Comparison of ENCODE assay signal across 8 cellular contexts in genomic region chr17:18026408-18026776, GRCh38. TPM values are rescaled to one million over a fixed set of nuclear protein-coding genes. Genes with fewer than 3 reads are reported as not detected.
A peak's percentile ranks its signal among the peaks of the same experiment; 100 is the strongest.
DNase-seq lines count a peak whose midpoint lies in the region; ATAC-seq and TF ChIP-seq lines count a peak whose summit lies in the region.

No MANE protein-coding gene starts in this region.

- H2AK5ac ChIP-seq in trophoblast cell (ENCODE audit: low read length), result no peak overlapping the region

- H2BK5ac ChIP-seq in trophoblast cell (ENCODE audit: low read depth, low read length, poor library complexity), result no peak overlapping the region

- no peaks in the 10 kb centered on the region for H4K20me1 ChIP-seq in MM.1S (ENCODE audit: insufficient read depth, low read length)

- no peak overlapping the region for H3K18ac ChIP-seq in trophoblast cell (ENCODE audit: low read length)

- TF ChIP-seq POLR2A in suprapubic skin (IDR thresholded peaks at IDR 0.05), result no peak

- H3K14ac ChIP-seq in trophoblast cell (ENCODE audit: low read length), result no peak overlapping the region

- H3K4me1 ChIP-seq in trophoblast cell (ENCODE audit: control insufficient read depth in 1 of 2, insufficient read depth in 2 of 2, low read length in 2 of 2) (peaks cover 8 to 12% of the 10 kb centered on the region in 2 experiments), MM.1S (ENCODE audit: low read length) (no peaks in the 10 kb centered on the region), suprapubic skin (peaks cover 30% of the 10 kb centered on the region)

- peak overlapping the region; percentile 7 for H4K91ac ChIP-seq in trophoblast cell (ENCODE audit: low read depth, low read length)

- no peak overlapping the region for H4K12ac ChIP-seq in trophoblast cell (ENCODE audit: low read depth, low read length)

- no peak for TF ChIP-seq EP300 in suprapubic skin (IDR thresholded peaks at IDR 0.05)

- no peaks in the 10 kb centered on the region for H3F3A ChIP-seq in MM.1S (ENCODE audit: insufficient read depth, low read length)

- peaks cover 8 to 11% of the 10 kb centered on the region in 2 experiments for H3K36me3 ChIP-seq in trophoblast cell (ENCODE audit: control insufficient read depth in 1 of 2, insufficient read depth in 2 of 2, low read length in 2 of 2)
- H3K36me3 ChIP-seq in MM.1S (replicated peaks; ENCODE audit: insufficient read depth, low read length), result no peaks in the 10 kb centered on the region
- peaks cover 15% of the 10 kb centered on the region for H3K36me3 ChIP-seq in suprapubic skin

- H3K27me3 ChIP-seq in trophoblast cell (ENCODE audit: insufficient read depth, low read length) (no peaks in the 10 kb centered on the region), MM.1S (replicated peaks; ENCODE audit: insufficient read depth, low read length) (no peaks in the 10 kb centered on the region), suprapubic skin (no peaks in the 10 kb centered on the region)

- H3K4me2 ChIP-seq in trophoblast cell (ENCODE audit: low read length) (no peak overlapping the region), MM.1S (ENCODE audit: low read depth, low read length) (no peak overlapping the region)

- in situ Hi-C loops in ACHN (cut with HindIII; ENCODE audit: low pct_ligation_motif_present, low pct_unique_long_range_greater_than_20kb, low sequenced_read_pairs), result no loop called here

- no peak for TF ChIP-seq CTCF in MM.1S (IDR thresholded peaks at IDR 0.05; ENCODE audit: low read length)
- TF ChIP-seq CTCF in suprapubic skin (IDR thresholded peaks at IDR 0.05), result no peak

- H3K27ac ChIP-seq in trophoblast cell (ENCODE audit: low read depth, low read length) (no peak overlapping the region), MM.1S (ENCODE audit: low read length) (no peak overlapping the region), suprapubic skin (no peak overlapping the region)

- WGBS in trophoblast cell (ENCODE audit: extremely low coverage, insufficient coverage, insufficient read length), result no CpG with 5 or more reads among the region's 5 CpGs
- 30% methylated on average over 5 of the region's 5 CpGs for WGBS in suprapubic skin

- H3K79me1 ChIP-seq in trophoblast cell (ENCODE audit: low read length), result no peaks in the 10 kb centered on the region

- peaks cover 2% of the 10 kb centered on the region for H3K79me2 ChIP-seq in trophoblast cell (ENCODE audit: control insufficient read depth, insufficient read depth, low read length, poor library complexity)
- H3K79me2 ChIP-seq in MM.1S (ENCODE audit: low read length), result peaks cover 7% of the 10 kb centered on the region; the same call in 1 of the 2 replicates

- no peak overlapping the region for H2BK120ac ChIP-seq in trophoblast cell (ENCODE audit: insufficient read depth, low read length, poor library complexity)

- no peak overlapping the region for H3K4me3 ChIP-seq in trophoblast cell (ENCODE audit: low read depth, low read length)
- H3K4me3 ChIP-seq in MM.1S (ENCODE audit: low read length), result no peak overlapping the region
- H3K4me3 ChIP-seq in suprapubic skin, result no peak overlapping the region

- H2AFZ ChIP-seq in trophoblast cell (ENCODE audit: insufficient read depth, low read length, poor library complexity) (no peak overlapping the region), MM.1S (ENCODE audit: low read length) (no peak overlapping the region)

- no peaks in the 10 kb centered on the region for H3K9me2 ChIP-seq in MM.1S (replicated peaks; ENCODE audit: insufficient read depth, low read length)

- no peak overlapping the region for H2BK12ac ChIP-seq in trophoblast cell (ENCODE audit: low read length)

- no peak overlapping the region for H3K23ac ChIP-seq in trophoblast cell (ENCODE audit: low read length)

- peak; percentile 87 for DNase-seq in ELR (ENCODE audit: low read depth)
- DNase-seq in NCI-H69 (lab: John Stamatoyannopoulos, UW), result peak; percentile 92
- peak; percentile 23 to 32 for DNase-seq in trophoblast cell
- no peak for DNase-seq in MM.1S
- no peak for DNase-seq in suprapubic skin (ENCODE audit: low spot score in 2 of 2)
- DNase-seq in ACHN, result no peak

- H3K9ac ChIP-seq in trophoblast cell (ENCODE audit: low read length) (no peak overlapping the region), MM.1S (ENCODE audit: low read length) (no peak overlapping the region)

- H3K9me3 ChIP-seq in trophoblast cell (ENCODE audit: insufficient read depth, low read depth, low read length) (no peaks in the 10 kb centered on the region), MM.1S (replicated peaks; ENCODE audit: insufficient read depth, low read length) (no peaks in the 10 kb centered on the region), suprapubic skin (no peaks in the 10 kb centered on the region)

- no peak overlapping the region for H4K8ac ChIP-seq in trophoblast cell (ENCODE audit: low read depth, low read length)

- peak; percentile 64 for ATAC-seq in esophagus mucosa
- no peak for ATAC-seq in HG02763 (IDR thresholded peaks at IDR 0.05; ENCODE audit: unreplicated experiment)

- H3K4ac ChIP-seq in trophoblast cell (ENCODE audit: low read depth, low read length), result no peak overlapping the region

RNA-seq across cellular contexts. Expression of gene ATPAF2, which starts 12.6 kb away (rescaled TPM):
- total RNA-seq in esophagus mucosa (24.2 TPM), suprapubic skin (10 to 100 TPM; 18.2 to 41.6 (median 24.2) TPM)
- polyA plus RNA-seq in trophoblast cell (2013), result 19.0 and 19.7 TPM in 2 replicates

RNA-seq across cellular contexts. Expression of gene GID4, which starts 12.8 kb away (rescaled TPM):
- total RNA-seq in esophagus mucosa (8.4 TPM), suprapubic skin (10 to 100 TPM; 13.9 to 23.5 (median 17.6) TPM)
- polyA plus RNA-seq in trophoblast cell (2013), result 7.6 and 8.3 TPM in 2 replicates

RNA-seq across cellular contexts. Expression of gene DRC3, which starts 53.7 kb away (rescaled TPM):
- total RNA-seq in esophagus mucosa (0.56 TPM), suprapubic skin (10 to 100 TPM in 1 of 4 donors, 1 to 10 TPM in 3; 2.0 to 10.6 (median 5.5) TPM)
- 0.39 and 0.47 TPM in 2 replicates for polyA plus RNA-seq in trophoblast cell (2013)

RNA-seq across cellular contexts. Expression of gene TOM1L2, which starts 54.2 kb away (rescaled TPM):
- 78.3 TPM for total RNA-seq in esophagus mucosa
- 76.2 and 80.2 TPM in 2 replicates for polyA plus RNA-seq in trophoblast cell (2013)
- total RNA-seq in suprapubic skin, result 100 to 1,000 TPM; 128 to 259 (median 162) TPM

Comparison
In these comparisons a context has a peak if more than half of its experiments do, and no peak if none do; other contexts are left out.
1. DNase-seq: peak in ELR (single experiment), NCI-H69 (single experiment) and trophoblast cell (2 of 2); none in MM.1S (single experiment), suprapubic skin (0 of 2) and ACHN (single experiment).